9 cellular contexts compared by ENCODE assay signal in the genomic region with DNA sequence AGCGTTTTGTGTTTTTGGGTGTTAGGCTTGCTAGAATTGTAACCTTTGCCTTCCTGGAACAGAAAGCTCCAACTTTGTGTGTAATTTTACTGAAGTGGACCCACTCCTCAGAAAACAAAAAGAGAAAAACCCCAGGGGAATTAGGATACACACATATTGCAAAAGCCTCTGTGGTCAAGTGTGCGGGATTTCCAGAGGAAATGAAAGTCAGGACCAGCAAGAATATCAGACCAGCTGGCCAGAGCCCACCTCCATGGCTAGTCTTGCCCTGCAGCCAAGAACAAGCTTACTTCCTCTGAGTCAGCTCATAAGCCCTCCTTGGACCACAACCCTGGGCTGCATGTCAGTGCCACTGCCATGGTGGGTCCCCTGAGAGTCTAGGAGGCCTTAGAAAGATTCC. TPM values are rescaled to one million over a fixed set of nuclear protein-coding genes. Genes with fewer than 3 reads are reported as not detected.
A peak's percentile ranks its signal among the peaks of the same experiment; 100 is the strongest.
DNase-seq lines count a peak whose midpoint lies in the region; ATAC-seq and TF ChIP-seq lines count a peak whose summit lies in the region.
"Had no signal": no experiment of that assay in that cellular context is flagged by ENCODE, and none has a peak within 500 bp of the region (broad histone marks: within the 10 kb centered on the region; RNA-seq: fewer than 3 reads in every experiment).

No MANE protein-coding gene starts in this region.

- no peaks in the 10 kb centered on the region for H3K79me1 ChIP-seq in mesendoderm (ENCODE audit: low read length)

- H3K4me2 ChIP-seq in mesendoderm (ENCODE audit: low read length), result no peak overlapping the region

- TF ChIP-seq CTCF in thoracic aorta (IDR thresholded peaks at IDR 0.05) (no peak), Calu3 (IDR thresholded peaks at IDR 0.05; ENCODE audit: unreplicated experiment) (no peak)

- H3K27ac ChIP-seq in thoracic aorta (peak overlapping the region; percentile 80 to 85), mesendoderm (ENCODE audit: low read depth, low read length) (no peak overlapping the region)

- WGBS in mesendoderm (ENCODE audit: extremely low coverage, insufficient coverage, low lambda C conversion rate), result no CpG with 5 or more reads among the region's 2 CpGs

- no TSS peak for BruUV-seq in Calu3 (replicated peaks; lab: Mats Ljungman, UMichigan)

- H4K5ac ChIP-seq in mesendoderm (ENCODE audit: low read length), result no peak overlapping the region

- no peaks in the 10 kb centered on the region for H3K36me3 Mint-ChIP-seq in Calu3 (ENCODE audit: insufficient read depth, unreplicated experiment)
- H3K36me3 Mint-ChIP-seq in activated CD4-positive, alpha-beta T cell treated with anti-CD3 and anti-CD28 coated beads, Interleukin-2, amount 10 ng/mL, durations not matched to agents 7 days and 5 days (ENCODE audit: low read depth), result peaks cover 2% of the 10 kb centered on the region

- peaks cover 16% of the 10 kb centered on the region for H3K4me1 Mint-ChIP-seq in Calu3 (ENCODE audit: low read depth, unreplicated experiment)
- H3K4me1 Mint-ChIP-seq in activated CD4-positive, alpha-beta T cell treated with anti-CD3 and anti-CD28 coated beads, Interleukin-2, amount 10 ng/mL, durations not matched to agents 7 days and 5 days, result no peaks in the 10 kb centered on the region

- ATAC-seq in GM21529 (IDR thresholded peaks at IDR 0.05; ENCODE audit: unreplicated experiment), result peak; percentile 83
- ATAC-seq in left cardiac atrium, result peak; percentile 70 to 88
- peak; percentile 86 for ATAC-seq in thoracic aorta (ENCODE audit: insufficient number of reproducible peaks, low FRiP score, low read depth)

- peaks cover 2% of the 10 kb centered on the region for H3K9me3 Mint-ChIP-seq in Calu3 (ENCODE audit: low read depth, unreplicated experiment)
- H3K9me3 Mint-ChIP-seq in activated CD4-positive, alpha-beta T cell treated with anti-CD3 and anti-CD28 coated beads, Interleukin-2, amount 10 ng/mL, durations not matched to agents 7 days and 5 days, result peaks cover 2% of the 10 kb centered on the region

- no peaks in the 10 kb centered on the region for H3K79me2 ChIP-seq in mesendoderm (ENCODE audit: control insufficient read depth, insufficient read depth, low read length)

- no peak overlapping the region for H3K56ac ChIP-seq in mesendoderm (ENCODE audit: low read length)

- intact Hi-C loops in left cardiac atrium (cut with DNase I) (loop anchor here in 1 of 2 donors (10.0 kb wide), 1 partner anchor 60 kb away; no protein-coding TSS in a partner anchor), Calu3 (cut with micrococcal nuclease; ENCODE audit: unreplicated experiment) (no loop called here)

- H3K4me3 Mint-ChIP-seq in Calu3 (ENCODE audit: low read depth, unreplicated experiment), result no peak overlapping the region
- H3K4me3 Mint-ChIP-seq in activated CD4-positive, alpha-beta T cell treated with anti-CD3 and anti-CD28 coated beads, Interleukin-2, amount 10 ng/mL, durations not matched to agents 7 days and 5 days, result no peak overlapping the region
- H3K4me3 Mint-ChIP-seq: activated T-helper 1 cell treated with anti-CD3 and anti-CD28 coated beads, Interleukin-12 subunit alpha, Interleukin-12 subunit beta, Interleukin-2, Interleukin-4 antibody, amounts not matched to agents 30 ng/mL and 10 ng/mL and 1 ng/mL, durations not matched to agents 14 hours and 24 hours and 36 hours had no signal

- POLR2A ChIA-PET in activated CD4-positive, alpha-beta T cell treated with anti-CD3 and anti-CD28 coated beads, Interleukin-2, amount 10 ng/mL, durations not matched to agents 7 days and 5 days (lab: Charles Lee), result no interaction called here

- no peak overlapping the region for H2BK15ac ChIP-seq in mesendoderm (replicated peaks; ENCODE audit: low read depth)

- peak overlapping the region; percentile 31 for H3K4me3 ChIP-seq in thoracic aorta
- no peak overlapping the region for H3K4me3 ChIP-seq in mesendoderm (ENCODE audit: low read length)

- no peaks in the 10 kb centered on the region for H3K27me3 Mint-ChIP-seq in Calu3 (ENCODE audit: unreplicated experiment)
- peaks cover 2% of the 10 kb centered on the region for H3K27me3 Mint-ChIP-seq in activated CD4-positive, alpha-beta T cell treated with anti-CD3 and anti-CD28 coated beads, Interleukin-2, amount 10 ng/mL, durations not matched to agents 7 days and 5 days

- no peak overlapping the region for H2BK120ac ChIP-seq in mesendoderm (ENCODE audit: low read depth, low read length)

- no peak overlapping the region for H3K9ac ChIP-seq in mesendoderm (ENCODE audit: low read length)

- H3K27me3 ChIP-seq in thoracic aorta (replicated peaks; ENCODE audit: insufficient read depth) (no peaks in the 10 kb centered on the region), mesendoderm (ENCODE audit: insufficient read depth, low read length, poor library complexity) (no peaks in the 10 kb centered on the region)

- H4K8ac ChIP-seq in mesendoderm (ENCODE audit: low read depth, low read length), result no peak overlapping the region

- H3K27ac Mint-ChIP-seq in Calu3 (ENCODE audit: unreplicated experiment), result no peak overlapping the region
- H3K27ac Mint-ChIP-seq in activated CD4-positive, alpha-beta T cell treated with anti-CD3 and anti-CD28 coated beads, Interleukin-2, amount 10 ng/mL, durations not matched to agents 7 days and 5 days, result no peak overlapping the region
- H3K27ac Mint-ChIP-seq: activated T-helper 1 cell treated with anti-CD3 and anti-CD28 coated beads, Interleukin-12 subunit alpha, Interleukin-12 subunit beta, Interleukin-2, Interleukin-4 antibody, amounts not matched to agents 30 ng/mL and 10 ng/mL and 1 ng/mL, durations not matched to agents 14 hours and 24 hours and 36 hours had no signal

- DNase-seq in RPMI8226 (peak; percentile 18), left cardiac atrium (peak; percentile 68), thoracic aorta (ENCODE audit: low spot score) (peak; percentile 44), Calu3 (no peak), mesendoderm (no peak)
- no peak for DNase-seq in activated CD4-positive, alpha-beta T cell treated with anti-CD3 and anti-CD28 coated beads, Interleukin-2, amount 10 ng/mL, durations not matched to agents 7 days and 5 days
- DNase-seq: NCI-H524 had no signal

- H3K9me3 ChIP-seq in thoracic aorta, result peaks cover 3% of the 10 kb centered on the region

- H3K18ac ChIP-seq in mesendoderm (ENCODE audit: low read length), result no peak overlapping the region

- H3K36me3 ChIP-seq in thoracic aorta (no peaks in the 10 kb centered on the region), mesendoderm (ENCODE audit: control insufficient read depth, insufficient read depth, low read length) (no peaks in the 10 kb centered on the region)

- no peak overlapping the region for H2AK5ac ChIP-seq in mesendoderm (ENCODE audit: low read length)

- no peak overlapping the region for H3K23ac ChIP-seq in mesendoderm (ENCODE audit: low read length)

- H3K4me1 ChIP-seq in thoracic aorta (ENCODE audit: control insufficient read depth in 1 of 2, low read depth in 2 of 2) (peaks cover 10 to 19% of the 10 kb centered on the region in 2 donors), mesendoderm (ENCODE audit: control insufficient read depth, low read depth, low read length) (no peaks in the 10 kb centered on the region)

- no peak overlapping the region for H2BK5ac ChIP-seq in mesendoderm (ENCODE audit: low read length)

- CTCF ChIA-PET in Calu3 (lab: Charles Lee), result no interaction called here
- CTCF ChIA-PET in activated CD4-positive, alpha-beta T cell treated with anti-CD3 and anti-CD28 coated beads, Interleukin-2, amount 10 ng/mL, durations not matched to agents 7 days and 5 days (lab: Charles Lee), result interaction anchor here (1.6 kb wide), 1 partner anchor 106 kb away, joined by 3 read pairs; no protein-coding TSS in a partner anchor

- no peak overlapping the region for H3K4ac ChIP-seq in mesendoderm (ENCODE audit: low read depth, low read length)

RNA-seq across cellular contexts. Expression of gene FTH1, which starts 37.0 kb away (rescaled TPM):
- 1,000 to 10,000 TPM; 2,726 to 3,432 TPM for total RNA-seq in left cardiac atrium
- total RNA-seq in thoracic aorta, result 1,000 to 10,000 TPM; 1,820 to 2,025 TPM
- 1,555 and 1,627 TPM in 2 replicates for total RNA-seq in Calu3 (2022)
- total RNA-seq in activated CD4-positive, alpha-beta T cell treated with anti-CD3 and anti-CD28 coated beads, Interleukin-2, amount 10 ng/mL, durations not matched to agents 7 days and 5 days, result 100 to 1,000 TPM; 751 to 840 TPM
- polyA plus RNA-seq in mesendoderm (2013, experiment 1 of 2), result 1,625 TPM
- 1,633 TPM for polyA plus RNA-seq in mesendoderm (2013, experiment 2 of 2)

RNA-seq across cellular contexts. Expression of gene BEST1, which starts 54.3 kb away (rescaled TPM):
- 1 to 10 TPM; 3.4 to 3.9 TPM for total RNA-seq in left cardiac atrium
- 1 to 10 TPM; 4.7 to 8.0 TPM for total RNA-seq in thoracic aorta
- total RNA-seq in Calu3 (2022), result 0.78 and 1.1 TPM in 2 replicates
- not detected for total RNA-seq in activated CD4-positive, alpha-beta T cell treated with anti-CD3 and anti-CD28 coated beads, Interleukin-2, amount 10 ng/mL, durations not matched to agents 7 days and 5 days
- 0.20 TPM for polyA plus RNA-seq in mesendoderm (2013, experiment 1 of 2)
- 0.28 TPM for polyA plus RNA-seq in mesendoderm (2013, experiment 2 of 2)
- total RNA-seq: activated T-helper 1 cell treated with anti-CD3 and anti-CD28 coated beads, Interleukin-12 subunit alpha, Interleukin-12 subunit beta, Interleukin-2, Interleukin-4 antibody, amounts not matched to agents 30 ng/mL and 10 ng/mL and 1 ng/mL, durations not matched to agents 14 hours and 24 hours and 36 hours had no signal

Comparison
In these comparisons a context has a peak if more than half of its experiments do, and no peak if none do; other contexts are left out.
1. DNase-seq: peak in RPMI8226 (single experiment), left cardiac atrium (single experiment) and thoracic aorta (single experiment); none in Calu3 (single experiment), activated CD4-positive, alpha-beta T cell treated with anti-CD3 and anti-CD28 coated beads, Interleukin-2, amount 10 ng/mL, durations not matched to agents 7 days and 5 days (single experiment) and mesendoderm (single experiment).
2. Peak in every context shown above with its lines, with median percentiles within 50 percentile points of each other: ATAC-seq.